Comparison of ENCODE assay signal across 1 cellular context in the genomic region with DNA sequence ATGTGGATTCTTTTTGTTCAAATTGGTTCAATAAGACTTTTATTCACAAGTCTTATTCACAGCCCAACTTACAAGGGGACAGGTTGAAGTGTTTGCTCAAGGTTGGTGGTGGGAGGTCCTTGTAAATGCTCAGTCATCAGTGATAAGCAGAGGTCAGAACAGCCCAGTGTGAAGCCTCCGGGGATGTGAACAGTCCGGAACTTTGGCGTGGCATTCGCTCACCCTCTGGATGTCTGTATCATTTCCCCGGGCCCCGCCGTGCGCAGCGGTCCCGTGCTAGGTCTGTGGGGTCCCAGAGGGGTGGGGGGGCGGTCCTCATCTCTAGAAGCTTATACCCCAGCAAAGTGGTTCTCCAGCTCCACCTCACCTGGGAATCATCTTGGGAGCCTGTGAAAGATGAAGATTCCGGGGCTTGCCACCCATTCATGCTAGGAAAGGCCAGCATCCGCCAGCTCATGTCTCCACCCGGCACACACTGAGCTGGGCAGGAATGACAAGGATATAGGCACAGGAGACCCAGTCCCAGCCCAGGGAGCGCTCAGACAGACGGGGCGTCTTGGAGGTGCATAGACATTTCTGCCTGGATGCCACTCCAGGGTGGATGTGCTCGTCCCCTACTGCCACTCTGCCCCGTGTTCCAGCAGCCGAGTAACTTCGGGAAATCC.
TF ChIP-seq lines count a peak whose summit lies in the region.

No MANE protein-coding gene starts in this region.

TF ChIP-seq in H1, 55 proteins besides CTCF, POLR2A, EP300 and RAD21 (continued from another document):
- TF ChIP-seq RXRA (IDR thresholded peaks at IDR 0.05; ENCODE audit: insufficient read depth, low read depth, low read length) (no peak), SP2 (IDR thresholded peaks at IDR 0.05; ENCODE audit: low read length) (no peak), NRF1 (IDR thresholded peaks at IDR 0.05; ENCODE audit: low read depth, low read length) (no peak), ATF2 (IDR thresholded peaks at IDR 0.05; ENCODE audit: low read length) (no peak), CEBPB (IDR thresholded peaks at IDR 0.05; ENCODE audit: low read depth, low read length) (no peak), TAF7 (optimal IDR thresholded peaks at IDR 0.05; ENCODE audit: borderline replicate concordance, low read depth, low read length) (no peak), SIRT6 (IDR thresholded peaks at IDR 0.05; ENCODE audit: low read length) (no peak), CTBP2 (IDR thresholded peaks at IDR 0.05; ENCODE audit: borderline replicate concordance, insufficient read depth, insufficient read length, low read length) (no peak), RNF2 (IDR thresholded peaks at IDR 0.05; ENCODE audit: borderline replicate concordance, low read depth, low read length, missing control alignments, poor library complexity, severe bottlenecking) (no peak), SUZ12 (IDR thresholded peaks at IDR 0.05; ENCODE audit: low read length) (no peak), CHD2 (IDR thresholded peaks at IDR 0.05; ENCODE audit: low read length) (no peak), HDAC2 (IDR thresholded peaks at IDR 0.05; ENCODE audit: borderline replicate concordance in 1 of 2, low read depth in 2 of 2, low read length in 2 of 2) (no peak), YY1 (IDR thresholded peaks at IDR 0.05; ENCODE audit: low read depth, low read length) (no peak), JUND (IDR thresholded peaks at IDR 0.05; ENCODE audit: low read length) (no peak), GTF2F1 (IDR thresholded peaks at IDR 0.05; ENCODE audit: borderline replicate concordance, low read depth, low read length) (no peak), HDAC6 (IDR thresholded peaks at IDR 0.05; ENCODE audit: low read depth, low read length) (no peak), MAX (IDR thresholded peaks at IDR 0.05) (no peak), E2F6 (IDR thresholded peaks at IDR 0.05) (no peak), JUN (IDR thresholded peaks at IDR 0.05; ENCODE audit: low read depth, low read length) (no peak)
